In genomic region chr18:74775239-74775638, GRCh38 we compare ENCODE assay signal across 21 cellular contexts.
A peak's percentile ranks its signal among the peaks of the same experiment; 100 is the strongest.
DNase-seq lines count a peak whose midpoint lies in the region; ATAC-seq and TF ChIP-seq lines count a peak whose summit lies in the region.
"Had no signal": no experiment of that assay in that cellular context is flagged by ENCODE, and none has a peak within 500 bp of the region (broad histone marks: within the 10 kb centered on the region; RNA-seq: fewer than 3 reads in every experiment).

No MANE protein-coding gene starts in this region.

- H3K27ac ChIP-seq in PC-3 (ENCODE audit: low read length) (no peak overlapping the region), mesendoderm (ENCODE audit: low read depth, low read length) (no peak overlapping the region)
- H3K27ac ChIP-seq: left lung, thyroid gland had no signal

- H2BK15ac ChIP-seq in mesendoderm (replicated peaks; ENCODE audit: low read depth), result no peak overlapping the region

- H2AK5ac ChIP-seq in mesendoderm (ENCODE audit: low read length), result no peak overlapping the region

- no peaks in the 10 kb centered on the region for H3K9me3 ChIP-seq in PC-3 (ENCODE audit: low read length)
- H3K9me3 ChIP-seq: left lung, thyroid gland had no signal

- no TSS peak for BruUV-seq in PC-3 (replicated peaks; lab: Mats Ljungman, UMichigan)

- H4K20me1 ChIP-seq in PC-3 (ENCODE audit: low read length), result no peaks in the 10 kb centered on the region

- CTCF ChIA-PET in PC-3 (lab: Charles Lee), result no interaction called here

- H3K36me3 ChIP-seq in PC-3 (ENCODE audit: low read depth, low read length), result no peaks in the 10 kb centered on the region
- no peaks in the 10 kb centered on the region for H3K36me3 ChIP-seq in mesendoderm (ENCODE audit: control insufficient read depth, insufficient read depth, low read length)
- H3K36me3 ChIP-seq: left lung, thyroid gland had no signal

- no peak overlapping the region for H3K4me2 ChIP-seq in PC-3 (ENCODE audit: low read length)
- H3K4me2 ChIP-seq in mesendoderm (ENCODE audit: low read length), result no peak overlapping the region
- H3K4me2 ChIP-seq: GM23338 had no signal

- intact Hi-C loops in PC-3 (cut with micrococcal nuclease), result no loop called here

- H4K5ac ChIP-seq in mesendoderm (ENCODE audit: low read length), result no peak overlapping the region

- no peak overlapping the region for H3K4ac ChIP-seq in mesendoderm (ENCODE audit: low read depth, low read length)

- no peak overlapping the region for H2BK120ac ChIP-seq in mesendoderm (ENCODE audit: low read depth, low read length)

- H3K27me3 ChIP-seq in PC-3 (ENCODE audit: low read length) (no peaks in the 10 kb centered on the region), mesendoderm (ENCODE audit: insufficient read depth, low read length, poor library complexity) (no peaks in the 10 kb centered on the region)
- H3K27me3 ChIP-seq: left lung, thyroid gland had no signal

- H3K79me2 ChIP-seq in PC-3 (ENCODE audit: low read length) (no peaks in the 10 kb centered on the region), mesendoderm (ENCODE audit: control insufficient read depth, insufficient read depth, low read length) (no peaks in the 10 kb centered on the region)

- no peak overlapping the region for H2AFZ ChIP-seq in PC-3 (ENCODE audit: low read length)
- H2AFZ ChIP-seq: GM23338 had no signal

- H3K4me1 ChIP-seq in PC-3 (ENCODE audit: insufficient read depth, low read length), result peaks cover 12% of the 10 kb centered on the region
- H3K4me1 ChIP-seq in mesendoderm (ENCODE audit: control insufficient read depth, low read depth, low read length), result no peaks in the 10 kb centered on the region
- H3K4me1 ChIP-seq: left lung, thyroid gland had no signal

- no peaks in the 10 kb centered on the region for H3K79me1 ChIP-seq in mesendoderm (ENCODE audit: low read length)

- POLR2A ChIA-PET in PC-3 (lab: Charles Lee; ENCODE audit: unreplicated experiment), result no interaction called here

- H3K9me2 ChIP-seq in PC-3 (replicated peaks; ENCODE audit: low read length), result no peaks in the 10 kb centered on the region

- no peak overlapping the region for H3K56ac ChIP-seq in mesendoderm (ENCODE audit: low read length)

- H3F3A ChIP-seq in PC-3 (ENCODE audit: low read length, unreplicated experiment), result no peaks in the 10 kb centered on the region

- whole genome bisulfite sequencing in mesendoderm (ENCODE audit: extremely low coverage, insufficient coverage, low lambda C conversion rate), result no CpG with 5 or more reads among the region's 3 CpGs

- no peak overlapping the region for H3K9ac ChIP-seq in PC-3 (ENCODE audit: low read length)
- no peak overlapping the region for H3K9ac ChIP-seq in mesendoderm (ENCODE audit: low read length)

- ATAC-seq in PC-3 (no peak), HG02973 (IDR thresholded peaks at IDR 0.05; ENCODE audit: unreplicated experiment) (no peak)
- ATAC-seq: GM23338, left lung had no signal

- H3K18ac ChIP-seq in mesendoderm (ENCODE audit: low read length), result no peak overlapping the region

- peak overlapping the region; percentile 28 for H4K8ac ChIP-seq in mesendoderm (ENCODE audit: low read depth, low read length)

- H3K4me3 ChIP-seq in PC-3 (ENCODE audit: low read length) (no peak overlapping the region), choroid plexus epithelial cell (ENCODE audit: low read depth, low read length) (no peak overlapping the region), mesendoderm (ENCODE audit: low read length) (no peak overlapping the region)
- H3K4me3 ChIP-seq: GM23338, left lung, thyroid gland had no signal

- H3K23ac ChIP-seq in mesendoderm (ENCODE audit: low read length), result no peak overlapping the region

- DNase-seq in EH (ENCODE audit: low read depth) (peak; percentile 73), PC-3 (peak; percentile 16), choroid plexus epithelial cell (ENCODE audit: low read depth) (peak; percentile 88), mesendoderm (no peak), A172 (ENCODE audit: low spot score) (no peak), T-helper 9 cell (no peak), AML-193 (lab: John Stamatoyannopoulos, UW) (no peak)
- DNase-seq: activated CD4-positive, alpha-beta memory T cell treated with anti-CD3 and anti-CD28 coated beads for 36 hours; activated naive CD4-positive, alpha-beta T cell treated with anti-CD3 and anti-CD28 coated beads for 36 hours; activated T-cell treated with anti-CD3 and anti-CD28 coated beads, Interleukin-2, amount 50 U/mL, for 1 hour; dermis blood vessel endothelial cell; left lung; NCI-H1105; NCI-H2107; NCI-H526 treated with DMSO at 0.1 percent for 48 hours; nucleus accumbens; SHP77 treated with DMSO at 0.1 percent for 48 hours; stimulated activated naive CD4-positive, alpha-beta T cell; thyroid gland had no signal

- no peak overlapping the region for H2BK5ac ChIP-seq in mesendoderm (ENCODE audit: low read length)

- no peak for TF ChIP-seq CTCF in PC-3 (conservative IDR thresholded peaks at IDR 0.05; ENCODE audit: low read depth, low read length)
- no peak for TF ChIP-seq CTCF in choroid plexus epithelial cell (conservative IDR thresholded peaks at IDR 0.05; ENCODE audit: low read depth, low read length)

Comparison
In these comparisons a context has a peak if more than half of its experiments do, and no peak if none do; other contexts are left out.
1. DNase-seq: peak in EH (single experiment), PC-3 (single experiment) and choroid plexus epithelial cell (single experiment); none in mesendoderm (single experiment), A172 (single experiment), T-helper 9 cell (single experiment) and AML-193 (0 of 2).